Comparison of ENCODE assay signal across 8 cellular contexts in genomic region chr9:133715866-133716563, GRCh38. TPM values are rescaled to one million over a fixed set of nuclear protein-coding genes. Genes with fewer than 3 reads are reported as not detected.
A peak's percentile ranks its signal among the peaks of the same experiment; 100 is the strongest.
DNase-seq lines count a peak whose midpoint lies in the region; ATAC-seq and TF ChIP-seq lines count a peak whose summit lies in the region.

No MANE protein-coding gene starts in this region.

- H3K27ac ChIP-seq in VCaP (no peak overlapping the region), testis (no peak overlapping the region), esophagus muscularis mucosa (replicated peaks in 1 of 4) (peak overlapping the region in 2 of 4 donors; percentile 13 to 53)

- no peak overlapping the region for H3K4me3 ChIP-seq in testis
- H3K4me3 ChIP-seq in esophagus muscularis mucosa = no peak overlapping the region

- no peak for TF ChIP-seq EP300 in esophagus muscularis mucosa (IDR thresholded peaks at IDR 0.05)

- H3K4me1 ChIP-seq in testis = peaks cover 14% of the 10 kb centered on the region
- peaks cover 8 to 20% (median 11%) of the 10 kb centered on the region in 4 donors for H3K4me1 ChIP-seq in esophagus muscularis mucosa

- H3K36me3 ChIP-seq in testis (ENCODE audit: low read depth, missing control alignments) = no peaks in the 10 kb centered on the region
- no peaks in the 10 kb centered on the region for H3K36me3 ChIP-seq in esophagus muscularis mucosa

- TF ChIP-seq CTCF in VCaP (conservative IDR thresholded peaks at IDR 0.05) (peak; percentile 34; the same call in 1 of the 2 replicates), testis (IDR thresholded peaks at IDR 0.05) (peak; percentile 23 to 25 (median 24)), esophagus muscularis mucosa (IDR thresholded peaks at IDR 0.05) (peak in 1 of 3 experiments; percentile 11)

- DNase-seq in stimulated activated CD4-positive, alpha-beta T cell treated with anti-CD3 and anti-CD28 coated beads, Interleukin-2, amount 100 ng/mL, for 24 hours = peak; percentile 32 to 34
- DNase-seq in stimulated activated CD4-positive, alpha-beta T cell treated with anti-CD3 and anti-CD28 coated beads, Interleukin-12 subunit alpha, Interleukin-12 subunit beta, amount 100 ng/mL, for 4 hours = no peak
- DNase-seq in hepatic stellate cell (ENCODE audit: low spot score) = peak; percentile 74
- DNase-seq in testis = no peak
- DNase-seq in ecto neural progenitor cell (ENCODE audit: low spot score) = no peak
- DNase-seq in esophagus muscularis mucosa (ENCODE audit: extremely low spot score) = no peak

- TF ChIP-seq POLR2A in testis (IDR thresholded peaks at IDR 0.05) (no peak), esophagus muscularis mucosa (IDR thresholded peaks at IDR 0.05; ENCODE audit: low read depth) (no peak)

- ATAC-seq in GM18861 (IDR thresholded peaks at IDR 0.05; ENCODE audit: unreplicated experiment) = no peak

- intact Hi-C loops in testis (cut with DNase I; ENCODE audit: low total_unique reads) (no loop called here), esophagus muscularis mucosa (cut with DNase I) (no loop called here)

- WGBS in testis, 2 donors = 36 to 63% methylated on average over 7 to 21 of the region's 21 CpGs
- WGBS in esophagus muscularis mucosa = 78% methylated on average over 6 of the region's 21 CpGs

- H3K27me3 ChIP-seq in testis (no peaks in the 10 kb centered on the region), esophagus muscularis mucosa (peaks cover 0 to 28% (median 0%) of the 10 kb centered on the region in 4 donors)

- H3K9me3 ChIP-seq in testis = no peaks in the 10 kb centered on the region
- H3K9me3 ChIP-seq in esophagus muscularis mucosa = no peaks in the 10 kb centered on the region

RNA-seq across cellular contexts. Expression of gene SARDH, which starts 22.1 kb away (rescaled TPM):
- total RNA-seq in testis (1 to 10 TPM; 5.1 to 7.2 TPM), esophagus muscularis mucosa (1 to 10 TPM in 1 of 4 donors, under 1 TPM in 3; 0.39 to 2.9 (median 0.51) TPM)
- 2.6 TPM for polyA plus RNA-seq in testis (ENCODE audit: insufficient read depth, low read depth, low replicate concordance)

Comparison
In these comparisons a context has a peak if more than half of its experiments do, and no peak if none do; other contexts are left out.
1. DNase-seq: peak in stimulated activated CD4-positive, alpha-beta T cell treated with anti-CD3 and anti-CD28 coated beads, Interleukin-2, amount 100 ng/mL, for 24 hours (2 of 2) and hepatic stellate cell (single experiment); none in stimulated activated CD4-positive, alpha-beta T cell treated with anti-CD3 and anti-CD28 coated beads, Interleukin-12 subunit alpha, Interleukin-12 subunit beta, amount 100 ng/mL, for 4 hours (single experiment), testis (single experiment), ecto neural progenitor cell (single experiment) and esophagus muscularis mucosa (single experiment).